8 cellular contexts compared by ENCODE assay signal in genomic region chr17:80252871-80253270, GRCh38. TPM values are rescaled to one million over a fixed set of nuclear protein-coding genes. Genes with fewer than 3 reads are reported as not detected.
DNase-seq lines count a peak whose midpoint lies in the region; ATAC-seq and TF ChIP-seq lines count a peak whose summit lies in the region.

No MANE protein-coding gene starts in this region.

- H3K27me3 Mint-ChIP-seq in activated T-helper 17 cell treated with anti-CD3 and anti-CD28 coated beads, Interleukin-2, amount 50 U/mL, for 72 hours = no peaks in the 10 kb centered on the region

- H3K27me3 ChIP-seq in right atrium auricular region = no peaks in the 10 kb centered on the region

- H3K4me1 Mint-ChIP-seq in activated T-helper 17 cell treated with anti-CD3 and anti-CD28 coated beads, Interleukin-2, amount 50 U/mL, for 72 hours = peaks cover 19% of the 10 kb centered on the region

- peak overlapping the region; percentile 92 for H3K4me3 Mint-ChIP-seq in activated T-helper 17 cell treated with anti-CD3 and anti-CD28 coated beads, Interleukin-2, amount 50 U/mL, for 72 hours

- peak overlapping the region; percentile 97 for H3K27ac Mint-ChIP-seq in activated T-helper 17 cell treated with anti-CD3 and anti-CD28 coated beads, Interleukin-2, amount 50 U/mL, for 72 hours

- H3K36me3 Mint-ChIP-seq in activated T-helper 17 cell treated with anti-CD3 and anti-CD28 coated beads, Interleukin-2, amount 50 U/mL, for 72 hours (ENCODE audit: low read depth) = peaks cover 12% of the 10 kb centered on the region

- H3K4me1 ChIP-seq in right atrium auricular region = no peaks in the 10 kb centered on the region

- peak; percentile 88 for DNase-seq in Right ventricle myocardium inferior (ENCODE audit: missing footprints)
- DNase-seq in right atrium auricular region (ENCODE audit: low spot score) = no peak
- DNase-seq in OCI-M1 (lab: John Stamatoyannopoulos, UW) = peak; percentile 44
- DNase-seq in left cardiac atrium = no peak
- DNase-seq in stimulated activated CD4-positive, alpha-beta T cell treated with anti-CD3 and anti-CD28 coated beads, Interleukin-2, amount 100 ng/mL, for 4 hours (ENCODE audit: low read depth) = peak; percentile 83

- ATAC-seq in Right ventricle myocardium inferior = peak; percentile 32
- peak; percentile 68 for ATAC-seq in activated T-helper 17 cell treated with anti-CD3 and anti-CD28 coated beads, Interleukin-2, amount 50 U/mL, for 72 hours (replicated peaks)
- ATAC-seq in left cardiac atrium = peak; percentile 43 to 58
- ATAC-seq in GM18868 (IDR thresholded peaks at IDR 0.05; ENCODE audit: unreplicated experiment) = no peak
- ATAC-seq in GM19035 (IDR thresholded peaks at IDR 0.05; ENCODE audit: unreplicated experiment) = no peak

- H3K9me3 ChIP-seq in right atrium auricular region = no peaks in the 10 kb centered on the region

- TF ChIP-seq CTCF in right atrium auricular region (IDR thresholded peaks at IDR 0.05) = peak in 1 of 2 donors; percentile 51

- H3K27ac ChIP-seq in right atrium auricular region = no peak overlapping the region

- no peaks in the 10 kb centered on the region for H3K9me3 Mint-ChIP-seq in activated T-helper 17 cell treated with anti-CD3 and anti-CD28 coated beads, Interleukin-2, amount 50 U/mL, for 72 hours

- H3K4me3 ChIP-seq in right atrium auricular region = no peak overlapping the region

- intact Hi-C loops in Right ventricle myocardium inferior (cut with DNase I) = no loop called here
- intact Hi-C loops in left cardiac atrium (cut with DNase I) = no loop called here

- H3K36me3 ChIP-seq in right atrium auricular region = peaks cover 9% of the 10 kb centered on the region

RNA-seq across cellular contexts. Expression of gene RNF213, which starts 7.8 kb away (rescaled TPM):
- total RNA-seq in Right ventricle myocardium inferior (28.6 TPM), right atrium auricular region (10 to 100 TPM; 27.3 to 36.8 TPM), left cardiac atrium (10 to 100 TPM; 43.4 to 48.4 TPM)
- total RNA-seq in activated T-helper 17 cell treated with anti-CD3 and anti-CD28 coated beads, Interleukin-2, amount 50 U/mL, for 72 hours = 1,000 to 10,000 TPM; 1,022 to 1,405 TPM

RNA-seq across cellular contexts. Expression of gene SLC26A11, which starts 32.6 kb away (rescaled TPM):
- total RNA-seq in Right ventricle myocardium inferior (3.9 TPM), right atrium auricular region (1 to 10 TPM; 2.2 to 9.0 TPM), left cardiac atrium (1 to 10 TPM; 6.4 to 6.6 TPM)
- total RNA-seq in activated T-helper 17 cell treated with anti-CD3 and anti-CD28 coated beads, Interleukin-2, amount 50 U/mL, for 72 hours = 10 to 100 TPM; 23.5 to 37.3 TPM

RNA-seq across cellular contexts. Expression of gene SGSH, which starts 32.7 kb away (rescaled TPM):
- 12.4 TPM for total RNA-seq in Right ventricle myocardium inferior
- total RNA-seq in right atrium auricular region = 10 to 100 TPM; 10.6 to 13.7 TPM
- 10 to 100 TPM; 45.7 to 63.6 TPM for total RNA-seq in activated T-helper 17 cell treated with anti-CD3 and anti-CD28 coated beads, Interleukin-2, amount 50 U/mL, for 72 hours
- total RNA-seq in left cardiac atrium = 10 to 100 TPM; 18.0 to 23.0 TPM

Comparison
In these comparisons a context has a peak if more than half of its experiments do, and no peak if none do; other contexts are left out.
1. DNase-seq: peak in Right ventricle myocardium inferior (single experiment), OCI-M1 (single experiment) and stimulated activated CD4-positive, alpha-beta T cell treated with anti-CD3 and anti-CD28 coated beads, Interleukin-2, amount 100 ng/mL, for 4 hours (single experiment); none in right atrium auricular region (single experiment) and left cardiac atrium (single experiment).
2. ATAC-seq: peak in Right ventricle myocardium inferior (single experiment), activated T-helper 17 cell treated with anti-CD3 and anti-CD28 coated beads, Interleukin-2, amount 50 U/mL, for 72 hours (single experiment) and left cardiac atrium (2 of 2); none in GM18868 (single experiment) and GM19035 (single experiment).
3. RNA of gene RNF213, which starts 7.8 kb away (total RNA-seq): 1,022 to 1,405 TPM in activated T-helper 17 cell treated with anti-CD3 and anti-CD28 coated beads, Interleukin-2, amount 50 U/mL, for 72 hours; 43.4 to 48.4 TPM in left cardiac atrium, 27.3 to 36.8 TPM in right atrium auricular region and 28.6 TPM in Right ventricle myocardium inferior (single experiment); every median in the first group is over 10 times any median in the second.